In genomic region chr2:159124441-159124911, GRCh38 we compare ENCODE assay signal across 8 cellular contexts.
A peak's percentile ranks its signal among the peaks of the same experiment; 100 is the strongest.
DNase-seq lines count a peak whose midpoint lies in the region; ATAC-seq and TF ChIP-seq lines count a peak whose summit lies in the region.

No MANE protein-coding gene starts in this region.

- H3K56ac ChIP-seq in mesendoderm (ENCODE audit: low read length) = peak overlapping the region; percentile 25

- no peak overlapping the region for H4K8ac ChIP-seq in mesendoderm (ENCODE audit: low read depth, low read length)

- H3K27ac ChIP-seq in OCI-LY3 (ENCODE audit: low read length) = no peak overlapping the region
- H3K27ac ChIP-seq in breast epithelium = peak overlapping the region; percentile 54 to 58
- H3K27ac ChIP-seq in mesendoderm (ENCODE audit: low read depth, low read length) = peak overlapping the region; percentile 46
- H3K27ac ChIP-seq in aorta (ENCODE audit: low read depth in 1 of 2, low read length in 2 of 2) = peak overlapping the region in 1 of 2 donors; percentile 30

- no peak overlapping the region for H4K5ac ChIP-seq in mesendoderm (ENCODE audit: low read length)

- no peak overlapping the region for H2BK120ac ChIP-seq in mesendoderm (ENCODE audit: low read depth, low read length)

- peak; percentile 85 for DNase-seq in GM04503 (ENCODE audit: low read depth)
- no peak for DNase-seq in breast epithelium (ENCODE audit: low spot score in 2 of 2)
- peak; percentile 78 for DNase-seq in mesendoderm
- peak in 1 of 2 donors; percentile 61 for DNase-seq in aorta
- no peak for DNase-seq in DMS79 (lab: John Stamatoyannopoulos, UW)
- DNase-seq in NCI-H774 (lab: John Stamatoyannopoulos, UW) = no peak

- no peaks in the 10 kb centered on the region for H4K20me1 ChIP-seq in OCI-LY3 (ENCODE audit: insufficient read depth, low read length)

- no peak for TF ChIP-seq CTCF in OCI-LY3 (IDR thresholded peaks at IDR 0.05; ENCODE audit: low read depth, low read length)
- no peak for TF ChIP-seq CTCF in breast epithelium (IDR thresholded peaks at IDR 0.05)

- no peak overlapping the region for H3K4me3 ChIP-seq in OCI-LY3 (ENCODE audit: low read length)
- no peak overlapping the region for H3K4me3 ChIP-seq in breast epithelium
- no peak overlapping the region for H3K4me3 ChIP-seq in mesendoderm (ENCODE audit: low read length)
- no peak overlapping the region for H3K4me3 ChIP-seq in aorta (ENCODE audit: low read length in 2 of 2)

- H2AFZ ChIP-seq in OCI-LY3 (ENCODE audit: low read depth, low read length) = peak overlapping the region; percentile 77; the same call in 1 of the 2 replicates

- ATAC-seq in aorta (ENCODE audit: low FRiP score) = peak; percentile 13
- ATAC-seq in HG03457 (IDR thresholded peaks at IDR 0.05; ENCODE audit: unreplicated experiment) = no peak

- no peak overlapping the region for H3K18ac ChIP-seq in mesendoderm (ENCODE audit: low read length)

- H3K4ac ChIP-seq in mesendoderm (ENCODE audit: low read depth, low read length) = no peak overlapping the region

- intact Hi-C loops in breast epithelium (cut with DNase I; ENCODE audit: low total_unique reads) = loop anchor here (10.0 kb wide), 1 partner anchor 90 kb away; no protein-coding TSS in a partner anchor
- intact Hi-C loops in aorta (cut with DNase I) = no loop called here

- H3K79me2 ChIP-seq in OCI-LY3 (ENCODE audit: low read length) (no peaks in the 10 kb centered on the region), mesendoderm (ENCODE audit: control insufficient read depth, insufficient read depth, low read length) (no peaks in the 10 kb centered on the region)

- no peak overlapping the region for H2AK5ac ChIP-seq in mesendoderm (ENCODE audit: low read length)

- no CpG with 5 or more reads among the region's 5 CpGs for WGBS in mesendoderm (ENCODE audit: extremely low coverage, insufficient coverage, low lambda C conversion rate)
- 18 to 21% methylated on average over 5 of the region's 5 CpGs for WGBS in aorta, 2 donors

- H2BK15ac ChIP-seq in mesendoderm (replicated peaks; ENCODE audit: low read depth) = no peak overlapping the region

- TF ChIP-seq POLR2A in breast epithelium (IDR thresholded peaks at IDR 0.05) = no peak

- H3K9ac ChIP-seq in OCI-LY3 (ENCODE audit: low read length) (no peak overlapping the region), mesendoderm (ENCODE audit: low read length) (no peak overlapping the region)

- H3K4me1 ChIP-seq in OCI-LY3 (ENCODE audit: low read length) (peaks cover 4% of the 10 kb centered on the region; the same call in 1 of the 2 replicates), breast epithelium (no peaks in the 10 kb centered on the region), mesendoderm (ENCODE audit: control insufficient read depth, low read depth, low read length) (peaks cover 5% of the 10 kb centered on the region), aorta (ENCODE audit: control insufficient read depth in 1 of 2, insufficient read depth in 2 of 2, low read length in 2 of 2) (peaks cover 0 to 6% of the 10 kb centered on the region in 2 donors)

- no peaks in the 10 kb centered on the region for H3K36me3 ChIP-seq in OCI-LY3 (replicated peaks; ENCODE audit: low read depth, low read length)
- H3K36me3 ChIP-seq in breast epithelium = no peaks in the 10 kb centered on the region
- H3K36me3 ChIP-seq in mesendoderm (ENCODE audit: control insufficient read depth, insufficient read depth, low read length) = no peaks in the 10 kb centered on the region
- H3K36me3 ChIP-seq in aorta (ENCODE audit: control insufficient read depth in 1 of 2, insufficient read depth in 2 of 2, low read length in 1 of 2) = no peaks in the 10 kb centered on the region

- H3K79me1 ChIP-seq in mesendoderm (ENCODE audit: low read length) = no peaks in the 10 kb centered on the region

- H3K4me2 ChIP-seq in OCI-LY3 (ENCODE audit: low read length) = 0 out of 2 replicates have a peak overlapping the region, but pooled peaks have one; percentile 12
- no peak overlapping the region for H3K4me2 ChIP-seq in mesendoderm (ENCODE audit: low read length)

- H2BK5ac ChIP-seq in mesendoderm (ENCODE audit: low read length) = no peak overlapping the region

- H3K9me3 ChIP-seq in OCI-LY3 (ENCODE audit: insufficient read depth, low read length) (no peaks in the 10 kb centered on the region), breast epithelium (no peaks in the 10 kb centered on the region), aorta (ENCODE audit: control insufficient read depth, low read length) (no peaks in the 10 kb centered on the region)

- H3K27me3 ChIP-seq in OCI-LY3 (ENCODE audit: low read depth, low read length) (no peaks in the 10 kb centered on the region), breast epithelium (no peaks in the 10 kb centered on the region), mesendoderm (ENCODE audit: insufficient read depth, low read length, poor library complexity) (no peaks in the 10 kb centered on the region), aorta (ENCODE audit: control insufficient read depth in 1 of 2, insufficient read depth in 2 of 2, low read length in 1 of 2) (no peaks in the 10 kb centered on the region)

- no peak overlapping the region for H3K23ac ChIP-seq in mesendoderm (ENCODE audit: low read length)

Comparison
In these comparisons a context has a peak if more than half of its experiments do, and no peak if none do; other contexts are left out.
1. DNase-seq: peak in GM04503 (single experiment) and mesendoderm (single experiment); none in breast epithelium (0 of 2), DMS79 (single experiment) and NCI-H774 (single experiment).